Comparison of ENCODE assay signal across 8 cellular contexts in genomic region chr19:34359140-34359953, GRCh38. TPM values are rescaled to one million over a fixed set of nuclear protein-coding genes. Genes with fewer than 3 reads are reported as not detected.
DNase-seq lines count a peak whose midpoint lies in the region; ATAC-seq and TF ChIP-seq lines count a peak whose summit lies in the region.

No MANE protein-coding gene starts in this region.

- no peak for TF ChIP-seq POLR2A in vagina (IDR thresholded peaks at IDR 0.05)

- H3K27ac ChIP-seq in angular gyrus (ENCODE audit: low read depth, low read length) (peak overlapping the region; percentile 94), right cardiac atrium (ENCODE audit: low read length) (peak overlapping the region; percentile 91), vagina (peak overlapping the region; percentile 82)

- DNase-seq in NCI-H146 treated with DMSO at 0.1 percent for 48 hours (lab: John Stamatoyannopoulos, UW; ENCODE audit: unreplicated experiment) = peak; percentile 99
- peak; percentile 79 to 100 (median 85) for DNase-seq in T-helper 1 cell
- peak; percentile 98 to 99 (median 99) for DNase-seq in right cardiac atrium
- DNase-seq in putamen (ENCODE audit: low spot score) = peak; percentile 91
- DNase-seq in vagina (ENCODE audit: extremely low spot score in 2 of 2) = peak in 1 of 2 donors; percentile 96

- no peaks in the 10 kb centered on the region for H3K4me1 ChIP-seq in right cardiac atrium (ENCODE audit: control insufficient read depth, insufficient read depth, low read length)
- H3K4me1 ChIP-seq in vagina = peaks cover 19% of the 10 kb centered on the region

- TF ChIP-seq CTCF in vagina (IDR thresholded peaks at IDR 0.05) = peak; percentile 21 to 39 (median 29)

- H3K36me3 ChIP-seq in vagina = peaks cover 0 to 9% of the 10 kb centered on the region in 2 donors

- H3K9me3 ChIP-seq in right cardiac atrium (ENCODE audit: control insufficient read depth, low read length) (no peaks in the 10 kb centered on the region), vagina (no peaks in the 10 kb centered on the region)

- intact Hi-C loops in right cardiac atrium (cut with DNase I) (no loop called here), vagina (cut with DNase I) (no loop called here)

- H3K27me3 ChIP-seq in right cardiac atrium (ENCODE audit: control insufficient read depth, insufficient read depth) = no peaks in the 10 kb centered on the region
- no peaks in the 10 kb centered on the region for H3K27me3 ChIP-seq in vagina

- H3K4me3 ChIP-seq in right cardiac atrium (ENCODE audit: low read length) (peak overlapping the region; percentile 8), vagina (peak overlapping the region; percentile 47 to 49)

- peak; percentile 94 for ATAC-seq in GM18498 (IDR thresholded peaks at IDR 0.05; ENCODE audit: unreplicated experiment)
- peak; percentile 89 for ATAC-seq in HG02885 (IDR thresholded peaks at IDR 0.05; ENCODE audit: poor library complexity, unreplicated experiment)
- peak; percentile 96 to 97 for ATAC-seq in right cardiac atrium

- 4% methylated on average over 61 of the region's 61 CpGs for WGBS in right cardiac atrium

RNA-seq across cellular contexts. Expression of gene GPI, which starts 5.6 kb away (rescaled TPM):
- total RNA-seq in right cardiac atrium = 100 to 1,000 TPM; 362 to 456 (median 404) TPM
- 285 TPM for polyA plus RNA-seq in right cardiac atrium
- total RNA-seq in vagina = 201 TPM

RNA-seq across cellular contexts. Expression of gene PDCD2L, which starts 44.9 kb away (rescaled TPM):
- total RNA-seq in right cardiac atrium (10 to 100 TPM in 1 of 4 donors, 1 to 10 TPM in 3; 8.0 to 12.8 (median 9.5) TPM), vagina (10.8 TPM)
- 9.2 TPM for polyA plus RNA-seq in right cardiac atrium
